Comparison of ENCODE assay signal across 8 cellular contexts in the genomic region with DNA sequence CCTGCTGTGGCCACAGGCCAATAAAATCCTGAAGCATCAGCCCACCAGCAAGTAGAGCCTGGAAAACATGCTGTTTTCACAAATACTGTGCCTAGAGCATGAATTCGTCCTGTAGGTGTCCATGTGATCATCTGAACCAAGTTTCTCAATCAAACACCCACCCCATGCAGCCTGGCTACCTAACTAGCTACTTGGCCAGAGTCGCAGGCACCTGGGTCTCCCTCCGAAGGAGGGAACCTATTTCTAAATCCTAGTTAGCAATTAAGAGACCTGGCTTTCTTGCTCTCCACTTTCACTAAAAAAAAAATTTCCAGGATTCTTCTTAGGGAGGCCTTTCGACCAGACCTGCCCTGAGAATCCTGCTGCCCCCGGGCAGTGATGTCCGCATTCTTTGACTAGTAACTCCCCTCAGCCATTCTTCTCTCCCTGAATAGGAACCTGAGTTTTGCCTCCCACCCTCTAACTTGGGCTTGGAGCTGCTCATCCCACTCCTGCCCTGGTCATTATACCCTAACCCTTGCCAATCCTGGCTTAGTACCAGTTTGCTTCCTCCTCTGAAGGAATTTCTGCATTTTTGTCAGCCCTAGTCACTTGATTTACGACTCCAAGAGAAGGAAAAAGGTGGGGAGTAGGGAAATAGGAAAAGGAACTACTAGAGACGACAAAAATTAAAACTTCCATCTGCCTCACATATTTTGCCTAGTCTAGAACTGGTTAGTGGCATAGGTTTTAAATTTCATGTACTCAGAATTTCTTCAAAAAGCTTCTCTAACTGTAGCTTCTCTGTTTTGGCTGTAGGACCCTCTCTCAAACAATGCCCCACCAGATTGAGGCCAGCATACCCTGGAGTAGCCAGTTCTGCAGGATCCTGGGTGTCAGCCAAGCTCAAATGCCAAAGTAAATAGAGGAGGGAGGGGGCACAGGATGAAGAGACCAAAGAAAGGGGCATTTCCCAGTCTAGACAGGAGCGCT. TPM values are rescaled to one million over a fixed set of nuclear protein-coding genes. Genes with fewer than 3 reads are reported as not detected.
DNase-seq lines count a peak whose midpoint lies in the region; ATAC-seq and TF ChIP-seq lines count a peak whose summit lies in the region.

No MANE protein-coding gene starts in this region.

- H3K27me3 Mint-ChIP-seq in natural killer cell (ENCODE audit: low read depth in 2 of 2), result peaks cover 3 to 6% of the 10 kb centered on the region in 2 donors

- H3K36me3 Mint-ChIP-seq in natural killer cell, result no peaks in the 10 kb centered on the region

- DNase-seq in COR-L47 (lab: John Stamatoyannopoulos, UW) (peak; percentile 46), NCI-H1105 treated with DMSO at 0.1 percent for 48 hours (lab: John Stamatoyannopoulos, UW) (peak; percentile 60), choroid plexus epithelial cell (ENCODE audit: low read depth) (peak; percentile 26), natural killer cell (no peak), posterior cingulate gyrus (no peak)

- no peak for ATAC-seq in natural killer cell
- ATAC-seq in GM18511 (IDR thresholded peaks at IDR 0.05; ENCODE audit: unreplicated experiment), result no peak
- no peak for ATAC-seq in GM19397 (IDR thresholded peaks at IDR 0.05; ENCODE audit: unreplicated experiment)
- no peak for ATAC-seq in GM19467 (IDR thresholded peaks at IDR 0.05; ENCODE audit: unreplicated experiment)

- peak overlapping the region; percentile 49 for H3K4me3 Mint-ChIP-seq in natural killer cell

- no peak overlapping the region for H3K4me3 ChIP-seq in choroid plexus epithelial cell (ENCODE audit: low read depth, low read length)

- H3K27ac Mint-ChIP-seq in natural killer cell, result peak overlapping the region; percentile 87 to 94

- peaks cover 3% of the 10 kb centered on the region in 2 donors for H3K9me3 Mint-ChIP-seq in natural killer cell

- H3K4me1 Mint-ChIP-seq in natural killer cell, result peaks cover 25 to 31% of the 10 kb centered on the region in 2 donors

- intact Hi-C loops in natural killer cell (cut with micrococcal nuclease), result no loop called here
- intact Hi-C loops in posterior cingulate gyrus (cut with DNase I), result no loop called here

- no peak for TF ChIP-seq CTCF in choroid plexus epithelial cell (conservative IDR thresholded peaks at IDR 0.05; ENCODE audit: low read depth, low read length)
- no peak for TF ChIP-seq CTCF in natural killer cell (IDR thresholded peaks at IDR 0.05)

RNA-seq across cellular contexts. Expression of gene TANK, which starts 25.4 kb away (rescaled TPM):
- 100 to 1,000 TPM in 1 of 3 donors, 10 to 100 TPM in 2; 68.9 to 121 (median 76.1) TPM for total RNA-seq in natural killer cell

Comparison
In these comparisons a context has a peak if more than half of its experiments do, and no peak if none do; other contexts are left out.
1. DNase-seq: peak in COR-L47 (single experiment), NCI-H1105 treated with DMSO at 0.1 percent for 48 hours (single experiment) and choroid plexus epithelial cell (single experiment); none in natural killer cell (single experiment) and posterior cingulate gyrus (0 of 10).